In the genomic region with DNA sequence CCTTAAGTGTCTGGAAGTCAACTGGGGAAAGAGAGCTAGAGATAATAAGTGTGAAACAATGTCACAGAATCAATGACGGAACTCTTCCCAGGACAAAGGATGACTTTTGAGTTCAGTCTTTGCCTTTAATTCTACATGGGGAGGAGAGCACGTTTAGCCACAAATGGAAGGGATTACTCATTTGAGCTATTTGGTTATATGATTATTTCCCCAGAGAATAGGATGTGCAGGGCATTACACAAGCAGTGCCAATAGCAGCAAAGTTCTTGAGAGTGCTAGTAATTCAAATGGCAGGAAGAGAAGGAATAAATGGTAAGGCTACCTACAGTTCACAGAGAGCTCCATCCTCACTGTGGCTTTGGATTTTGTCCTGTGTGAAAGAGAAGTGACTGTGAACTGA, we compare ENCODE assay signal across 17 cellular contexts. TPM values are rescaled to one million over a fixed set of nuclear protein-coding genes. Genes with fewer than 3 reads are reported as not detected.
DNase-seq lines count a peak whose midpoint lies in the region; ATAC-seq and TF ChIP-seq lines count a peak whose summit lies in the region.
"Had no signal": no experiment of that assay in that cellular context is flagged by ENCODE, and none has a peak within 500 bp of the region (broad histone marks: within the 10 kb centered on the region; RNA-seq: fewer than 3 reads in every experiment).

No MANE protein-coding gene starts in this region.

- H3K4me3 ChIP-seq in GM23248 (no peak overlapping the region), tibial artery (no peak overlapping the region), right cardiac atrium (ENCODE audit: low read length) (no peak overlapping the region)
- H3K4me3 ChIP-seq: HAP-1, left ventricle myocardium inferior, psoas muscle had no signal

- H3K4me2 ChIP-seq in GM23248 (ENCODE audit: unreplicated experiment) = peak overlapping the region; percentile 46

- H3F3A ChIP-seq in GM23248 (ENCODE audit: insufficient read depth) = peaks cover 75% of the 10 kb centered on the region

- H3K4me1 ChIP-seq in GM23248 (ENCODE audit: insufficient read depth) (peaks cover 73% of the 10 kb centered on the region), tibial artery (peaks cover 0 to 89% (median 61%) of the 10 kb centered on the region in 4 donors), right cardiac atrium (ENCODE audit: control insufficient read depth, insufficient read depth, low read length) (peaks cover 6% of the 10 kb centered on the region)
- H3K4me1 ChIP-seq: HAP-1 had no signal

- intact Hi-C loops in tibial artery (cut with DNase I; ENCODE audit: low total_unique reads) = loop anchor here (5.0 kb wide), 1 partner anchor 43 kb away; no protein-coding TSS in a partner anchor
- intact Hi-C loops in right cardiac atrium (cut with DNase I) = no loop called here

- WGBS in GM23248 (ENCODE audit: low coverage in 1 of 2, low lambda C conversion rate in 2 of 2, missing lambda C conversion rate in 2 of 2), 2 experiments = 38 to 45% methylated on average over 2 of the region's 2 CpGs
- WGBS in right cardiac atrium = 70% methylated on average over 2 of the region's 2 CpGs

- H3K4me1 Mint-ChIP-seq in stimulated activated naive CD8-positive, alpha-beta T cell treated with anti-CD3 and anti-CD28 coated beads, Interleukin-15, amount 100 ng/mL, for 72 hours = no peaks in the 10 kb centered on the region

- H3K4me3 Mint-ChIP-seq in stimulated activated naive CD8-positive, alpha-beta T cell treated with anti-CD3 and anti-CD28 coated beads, Interleukin-15, amount 100 ng/mL, for 72 hours = no peak overlapping the region
- H3K4me3 Mint-ChIP-seq: CD4-positive, alpha-beta T cell; WTC11 had no signal

- H3K36me3 ChIP-seq in GM23248 (ENCODE audit: low read depth) (no peaks in the 10 kb centered on the region), tibial artery (no peaks in the 10 kb centered on the region)
- H3K36me3 ChIP-seq: HAP-1, left ventricle myocardium inferior had no signal

- H3K9me3 Mint-ChIP-seq in stimulated activated naive CD8-positive, alpha-beta T cell treated with anti-CD3 and anti-CD28 coated beads, Interleukin-15, amount 100 ng/mL, for 72 hours = no peaks in the 10 kb centered on the region
- H3K9me3 Mint-ChIP-seq: CD4-positive, alpha-beta T cell; WTC11 had no signal

- no peaks in the 10 kb centered on the region for H3K9me2 ChIP-seq in GM23248 (ENCODE audit: insufficient read depth)

- no peak overlapping the region for H2AFZ ChIP-seq in GM23248

- no peaks in the 10 kb centered on the region for H4K20me1 ChIP-seq in GM23248 (ENCODE audit: insufficient read depth)

- H3K27ac ChIP-seq in GM23248 (peak overlapping the region; percentile 72), tibial artery (peak overlapping the region; percentile 59 to 93), right cardiac atrium (ENCODE audit: low read length) (no peak overlapping the region)
- H3K27ac ChIP-seq: left ventricle myocardium inferior, psoas muscle had no signal

- peaks cover 53% of the 10 kb centered on the region for H3K27me3 Mint-ChIP-seq in stimulated activated naive CD8-positive, alpha-beta T cell treated with anti-CD3 and anti-CD28 coated beads, Interleukin-15, amount 100 ng/mL, for 72 hours

- TF ChIP-seq CTCF in tibial artery (IDR thresholded peaks at IDR 0.05) = no peak

- peak; percentile 97 for DNase-seq in GM23248
- peak; percentile 37 for DNase-seq in amniotic epithelial cell (ENCODE audit: low read depth)
- DNase-seq in fibroblast of the conjunctiva (ENCODE audit: low read depth) = peak; percentile 72
- no peak for DNase-seq in tibial artery
- no peak for DNase-seq in stimulated activated naive CD8-positive, alpha-beta T cell treated with anti-CD3 and anti-CD28 coated beads, Interleukin-15, amount 100 ng/mL, for 72 hours
- DNase-seq in right cardiac atrium = no peak
- DNase-seq in DMS79 treated with DMSO at 0.1 percent for 48 hours (lab: John Stamatoyannopoulos, UW) = no peak
- DNase-seq: amniotic stem cell; CD4-positive, alpha-beta T cell; erythroblast; left ventricle myocardium inferior; NCI-H1092 treated with DMSO at 0.1 percent for 48 hours; NCI-H82; psoas muscle; T-helper 1 cell had no signal

- in situ Hi-C loops in GM23248 (cut with MboI) = no loop called here

- H3K9me3 ChIP-seq in GM23248 (ENCODE audit: low read depth) = no peaks in the 10 kb centered on the region
- H3K9me3 ChIP-seq in tibial artery = no peaks in the 10 kb centered on the region
- no peaks in the 10 kb centered on the region for H3K9me3 ChIP-seq in right cardiac atrium (ENCODE audit: control insufficient read depth, low read length)
- H3K9me3 ChIP-seq: HAP-1, left ventricle myocardium inferior, psoas muscle had no signal

- H3K9ac ChIP-seq in GM23248 = no peak overlapping the region

- H3K79me2 ChIP-seq in GM23248 (ENCODE audit: insufficient read depth) = peaks cover 99% of the 10 kb centered on the region

- H3K27ac Mint-ChIP-seq in stimulated activated naive CD8-positive, alpha-beta T cell treated with anti-CD3 and anti-CD28 coated beads, Interleukin-15, amount 100 ng/mL, for 72 hours = peak overlapping the region in 1 of 2 donors; percentile 28
- H3K27ac Mint-ChIP-seq: CD4-positive, alpha-beta T cell; WTC11 had no signal

- H3K27me3 ChIP-seq in GM23248 (replicated peaks; ENCODE audit: insufficient read depth) (no peaks in the 10 kb centered on the region), tibial artery (no peaks in the 10 kb centered on the region), right cardiac atrium (ENCODE audit: control insufficient read depth, insufficient read depth) (no peaks in the 10 kb centered on the region)

- no peak for ATAC-seq in stimulated activated naive CD8-positive, alpha-beta T cell treated with anti-CD3 and anti-CD28 coated beads, Interleukin-15, amount 100 ng/mL, for 72 hours
- no peak for ATAC-seq in right cardiac atrium
- ATAC-seq: psoas muscle, WTC11 had no signal

RNA-seq across cellular contexts. Expression of gene EGFR, which starts 6.0 kb away (rescaled TPM):
- 53.5 and 55.0 TPM in 2 replicates for total RNA-seq in GM23248 (2014; rRNA removed; shearing (Covaris generic))
- polyA plus RNA-seq in GM23248 (2016; fragmentation: Nextera tagmentation; extraction: Ambion mirVana) = 48.7 and 50.9 TPM in 2 replicates
- total RNA-seq in right cardiac atrium = 10 to 100 TPM; 13.3 to 21.8 (median 15.2) TPM
- 4.2 TPM for polyA plus RNA-seq in right cardiac atrium
- total RNA-seq: CD4-positive, alpha-beta T cell had no signal

Comparison
In these comparisons a context has a peak if more than half of its experiments do, and no peak if none do; other contexts are left out.
1. DNase-seq: peak in GM23248 (single experiment), amniotic epithelial cell (single experiment) and fibroblast of the conjunctiva (single experiment); none in tibial artery (0 of 2), stimulated activated naive CD8-positive, alpha-beta T cell treated with anti-CD3 and anti-CD28 coated beads, Interleukin-15, amount 100 ng/mL, for 72 hours (0 of 2), right cardiac atrium (0 of 3) and DMS79 treated with DMSO at 0.1 percent for 48 hours (single experiment).